In the genomic region with DNA sequence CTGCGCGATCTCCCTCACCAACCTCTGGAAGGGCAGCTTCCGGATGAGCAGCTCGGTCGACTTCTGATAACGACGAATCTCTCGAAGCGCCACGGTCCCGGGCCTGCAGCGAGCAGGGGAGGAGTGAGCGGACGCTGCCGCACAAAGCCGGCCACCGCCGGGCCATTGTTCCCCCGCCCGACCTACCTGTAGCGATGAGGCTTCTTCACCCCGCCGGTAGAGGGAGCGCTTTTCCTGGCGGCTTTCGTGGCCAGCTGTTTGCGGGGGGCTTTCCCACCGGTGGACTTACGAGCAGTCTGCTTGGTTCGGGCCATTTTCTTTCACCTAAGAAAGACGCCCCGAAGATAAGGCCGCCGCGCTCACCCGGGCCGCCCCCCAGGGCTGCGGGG, we compare ENCODE assay signal across 1 cellular context.
TF ChIP-seq lines count a peak whose summit lies in the region.

No MANE protein-coding gene starts in this region.

TF ChIP-seq in GM12878, 131 proteins besides CTCF, POLR2A, EP300 and RAD21:
- TF ChIP-seq, protein P1, sequence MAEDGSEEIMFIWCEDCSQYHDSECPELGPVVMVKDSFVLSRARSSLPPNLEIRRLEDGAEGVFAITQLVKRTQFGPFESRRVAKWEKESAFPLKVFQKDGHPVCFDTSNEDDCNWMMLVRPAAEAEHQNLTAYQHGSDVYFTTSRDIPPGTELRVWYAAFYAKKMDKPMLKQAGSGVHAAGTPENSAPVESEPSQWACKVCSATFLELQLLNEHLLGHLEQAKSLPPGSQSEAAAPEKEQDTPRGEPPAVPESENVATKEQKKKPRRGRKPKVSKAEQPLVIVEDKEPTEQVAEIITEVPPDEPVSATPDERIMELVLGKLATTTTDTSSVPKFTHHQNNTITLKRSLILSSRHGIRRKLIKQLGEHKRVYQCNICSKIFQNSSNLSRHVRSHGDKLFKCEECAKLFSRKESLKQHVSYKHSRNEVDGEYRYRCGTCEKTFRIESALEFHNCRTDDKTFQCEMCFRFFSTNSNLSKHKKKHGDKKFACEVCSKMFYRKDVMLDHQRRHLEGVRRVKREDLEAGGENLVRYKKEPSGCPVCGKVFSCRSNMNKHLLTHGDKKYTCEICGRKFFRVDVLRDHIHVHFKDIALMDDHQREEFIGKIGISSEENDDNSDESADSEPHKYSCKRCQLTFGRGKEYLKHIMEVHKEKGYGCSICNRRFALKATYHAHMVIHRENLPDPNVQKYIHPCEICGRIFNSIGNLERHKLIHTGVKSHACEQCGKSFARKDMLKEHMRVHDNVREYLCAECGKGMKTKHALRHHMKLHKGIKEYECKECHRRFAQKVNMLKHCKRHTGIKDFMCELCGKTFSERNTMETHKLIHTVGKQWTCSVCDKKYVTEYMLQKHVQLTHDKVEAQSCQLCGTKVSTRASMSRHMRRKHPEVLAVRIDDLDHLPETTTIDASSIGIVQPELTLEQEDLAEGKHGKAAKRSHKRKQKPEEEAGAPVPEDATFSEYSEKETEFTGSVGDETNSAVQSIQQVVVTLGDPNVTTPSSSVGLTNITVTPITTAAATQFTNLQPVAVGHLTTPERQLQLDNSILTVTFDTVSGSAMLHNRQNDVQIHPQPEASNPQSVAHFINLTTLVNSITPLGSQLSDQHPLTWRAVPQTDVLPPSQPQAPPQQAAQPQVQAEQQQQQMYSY (CRISPR knock-in tag; IDR thresholded peaks at IDR 0.05), result peak; percentile 71; the same call in 1 of the 2 replicates
- peak; percentile 65; the same call in 1 of the 2 replicates for TF ChIP-seq CBFB (IDR thresholded peaks at IDR 0.05; ENCODE audit: low read depth)
- peak; percentile 65; the same call in 1 of the 2 replicates for TF ChIP-seq SMARCA5 (IDR thresholded peaks at IDR 0.05)
- no peak for TF ChIP-seq IKZF2 (IDR thresholded peaks at IDR 0.05)
- TF ChIP-seq MEF2A (IDR thresholded peaks at IDR 0.05; ENCODE audit: insufficient read depth, low read depth, low read length), result no peak
- TF ChIP-seq TCF3 (IDR thresholded peaks at IDR 0.05; ENCODE audit: borderline replicate concordance, insufficient read depth, low read depth, low read length), result 0 out of 2 replicates have a peak, but pooled peaks have one; percentile 55
- TF ChIP-seq RUNX3 (IDR thresholded peaks at IDR 0.05; ENCODE audit: low read length), result peak; percentile 81
- peak; percentile 44; the same call in 1 of the 2 replicates for TF ChIP-seq BACH1 (IDR thresholded peaks at IDR 0.05; ENCODE audit: borderline replicate concordance)
- TF ChIP-seq EZH2 (IDR thresholded peaks at IDR 0.05; ENCODE audit: borderline replicate concordance, control insufficient read depth, low read depth, low read length), result no peak
- TF ChIP-seq LARP7 (IDR thresholded peaks at IDR 0.05), result peak; percentile 91
- TF ChIP-seq, protein P2, sequence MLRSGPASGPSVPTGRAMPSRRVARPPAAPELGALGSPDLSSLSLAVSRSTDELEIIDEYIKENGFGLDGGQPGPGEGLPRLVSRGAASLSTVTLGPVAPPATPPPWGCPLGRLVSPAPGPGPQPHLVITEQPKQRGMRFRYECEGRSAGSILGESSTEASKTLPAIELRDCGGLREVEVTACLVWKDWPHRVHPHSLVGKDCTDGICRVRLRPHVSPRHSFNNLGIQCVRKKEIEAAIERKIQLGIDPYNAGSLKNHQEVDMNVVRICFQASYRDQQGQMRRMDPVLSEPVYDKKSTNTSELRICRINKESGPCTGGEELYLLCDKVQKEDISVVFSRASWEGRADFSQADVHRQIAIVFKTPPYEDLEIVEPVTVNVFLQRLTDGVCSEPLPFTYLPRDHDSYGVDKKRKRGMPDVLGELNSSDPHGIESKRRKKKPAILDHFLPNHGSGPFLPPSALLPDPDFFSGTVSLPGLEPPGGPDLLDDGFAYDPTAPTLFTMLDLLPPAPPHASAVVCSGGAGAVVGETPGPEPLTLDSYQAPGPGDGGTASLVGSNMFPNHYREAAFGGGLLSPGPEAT (IDR thresholded peaks at IDR 0.05; ENCODE audit: low read depth), result no peak
- peak; percentile 66; the same call in 1 of the 3 replicates for TF ChIP-seq POU2F2 (IDR thresholded peaks at IDR 0.05; ENCODE audit: borderline replicate concordance, low read depth, low read length)
- no peak for TF ChIP-seq ZNF384 (IDR thresholded peaks at IDR 0.05; ENCODE audit: borderline replicate concordance, low read depth, low read length)
- TF ChIP-seq YY1 (IDR thresholded peaks at IDR 0.05; ENCODE audit: low read depth, low read length), result peak; percentile 65; the same call in 1 of the 2 replicates
- TF ChIP-seq SPI1 (IDR thresholded peaks at IDR 0.05; ENCODE audit: borderline replicate concordance, insufficient read depth, low read depth, low read length), result no peak
- TF ChIP-seq, protein P3, sequence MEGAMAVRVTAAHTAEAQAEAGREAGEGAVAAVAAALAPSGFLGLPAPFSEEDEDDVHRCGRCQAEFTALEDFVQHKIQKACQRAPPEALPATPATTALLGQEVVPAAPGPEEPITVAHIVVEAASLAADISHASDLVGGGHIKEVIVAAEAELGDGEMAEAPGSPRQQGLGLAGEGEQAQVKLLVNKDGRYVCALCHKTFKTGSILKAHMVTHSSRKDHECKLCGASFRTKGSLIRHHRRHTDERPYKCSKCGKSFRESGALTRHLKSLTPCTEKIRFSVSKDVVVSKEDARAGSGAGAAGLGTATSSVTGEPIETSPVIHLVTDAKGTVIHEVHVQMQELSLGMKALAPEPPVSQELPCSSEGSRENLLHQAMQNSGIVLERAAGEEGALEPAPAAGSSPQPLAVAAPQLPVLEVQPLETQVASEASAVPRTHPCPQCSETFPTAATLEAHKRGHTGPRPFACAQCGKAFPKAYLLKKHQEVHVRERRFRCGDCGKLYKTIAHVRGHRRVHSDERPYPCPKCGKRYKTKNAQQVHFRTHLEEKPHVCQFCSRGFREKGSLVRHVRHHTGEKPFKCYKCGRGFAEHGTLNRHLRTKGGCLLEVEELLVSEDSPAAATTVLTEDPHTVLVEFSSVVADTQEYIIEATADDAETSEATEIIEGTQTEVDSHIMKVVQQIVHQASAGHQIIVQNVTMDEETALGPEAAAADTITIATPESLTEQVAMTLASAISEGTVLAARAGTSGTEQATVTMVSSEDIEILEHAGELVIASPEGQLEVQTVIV (IDR thresholded peaks at IDR 0.05; ENCODE audit: borderline replicate concordance, partially characterized antibody), result no peak
- 0 out of 2 replicates have a peak, but pooled peaks have one; percentile 21 for TF ChIP-seq HDGF (IDR thresholded peaks at IDR 0.05)
- TF ChIP-seq SMAD5 (IDR thresholded peaks at IDR 0.05; ENCODE audit: low read depth), result peak; percentile 58; the same call in 1 of the 2 replicates
- TF ChIP-seq RELA (IDR thresholded peaks at IDR 0.05; ENCODE audit: borderline replicate concordance, partially characterized antibody), result peak; percentile 67
- TF ChIP-seq FOXM1 (IDR thresholded peaks at IDR 0.05; ENCODE audit: low read depth, low read length), result peak; percentile 95
- TF ChIP-seq, protein P4, sequence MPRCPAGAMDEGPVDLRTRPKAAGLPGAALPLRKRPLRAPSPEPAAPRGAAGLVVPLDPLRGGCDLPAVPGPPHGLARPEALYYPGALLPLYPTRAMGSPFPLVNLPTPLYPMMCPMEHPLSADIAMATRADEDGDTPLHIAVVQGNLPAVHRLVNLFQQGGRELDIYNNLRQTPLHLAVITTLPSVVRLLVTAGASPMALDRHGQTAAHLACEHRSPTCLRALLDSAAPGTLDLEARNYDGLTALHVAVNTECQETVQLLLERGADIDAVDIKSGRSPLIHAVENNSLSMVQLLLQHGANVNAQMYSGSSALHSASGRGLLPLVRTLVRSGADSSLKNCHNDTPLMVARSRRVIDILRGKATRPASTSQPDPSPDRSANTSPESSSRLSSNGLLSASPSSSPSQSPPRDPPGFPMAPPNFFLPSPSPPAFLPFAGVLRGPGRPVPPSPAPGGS (IDR thresholded peaks at IDR 0.05; ENCODE audit: borderline replicate concordance, insufficient read depth, low read depth, low read length, poor library complexity, severe bottlenecking), result no peak
- TF ChIP-seq HCFC1 (IDR thresholded peaks at IDR 0.05; ENCODE audit: low read length), result no peak
- TF ChIP-seq ZNF274 (IDR thresholded peaks at IDR 0.05; ENCODE audit: insufficient read depth, insufficient read length), result no peak
- TF ChIP-seq, protein P5, sequence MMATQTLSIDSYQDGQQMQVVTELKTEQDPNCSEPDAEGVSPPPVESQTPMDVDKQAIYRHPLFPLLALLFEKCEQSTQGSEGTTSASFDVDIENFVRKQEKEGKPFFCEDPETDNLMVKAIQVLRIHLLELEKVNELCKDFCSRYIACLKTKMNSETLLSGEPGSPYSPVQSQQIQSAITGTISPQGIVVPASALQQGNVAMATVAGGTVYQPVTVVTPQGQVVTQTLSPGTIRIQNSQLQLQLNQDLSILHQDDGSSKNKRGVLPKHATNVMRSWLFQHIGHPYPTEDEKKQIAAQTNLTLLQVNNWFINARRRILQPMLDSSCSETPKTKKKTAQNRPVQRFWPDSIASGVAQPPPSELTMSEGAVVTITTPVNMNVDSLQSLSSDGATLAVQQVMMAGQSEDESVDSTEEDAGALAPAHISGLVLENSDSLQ (IDR thresholded peaks at IDR 0.05), result no peak
- TF ChIP-seq MXI1 (IDR thresholded peaks at IDR 0.05; ENCODE audit: low read depth, low read length), result no peak
- TF ChIP-seq, protein P6, sequence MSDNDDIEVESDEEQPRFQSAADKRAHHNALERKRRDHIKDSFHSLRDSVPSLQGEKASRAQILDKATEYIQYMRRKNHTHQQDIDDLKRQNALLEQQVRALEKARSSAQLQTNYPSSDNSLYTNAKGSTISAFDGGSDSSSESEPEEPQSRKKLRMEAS (IDR thresholded peaks at IDR 0.05; ENCODE audit: low read depth, low read length), result no peak
- 0 out of 2 replicates have a peak, but pooled peaks have one; percentile 16 for TF ChIP-seq CBX5 (IDR thresholded peaks at IDR 0.05; ENCODE audit: low read depth)
- TF ChIP-seq, protein P7, sequence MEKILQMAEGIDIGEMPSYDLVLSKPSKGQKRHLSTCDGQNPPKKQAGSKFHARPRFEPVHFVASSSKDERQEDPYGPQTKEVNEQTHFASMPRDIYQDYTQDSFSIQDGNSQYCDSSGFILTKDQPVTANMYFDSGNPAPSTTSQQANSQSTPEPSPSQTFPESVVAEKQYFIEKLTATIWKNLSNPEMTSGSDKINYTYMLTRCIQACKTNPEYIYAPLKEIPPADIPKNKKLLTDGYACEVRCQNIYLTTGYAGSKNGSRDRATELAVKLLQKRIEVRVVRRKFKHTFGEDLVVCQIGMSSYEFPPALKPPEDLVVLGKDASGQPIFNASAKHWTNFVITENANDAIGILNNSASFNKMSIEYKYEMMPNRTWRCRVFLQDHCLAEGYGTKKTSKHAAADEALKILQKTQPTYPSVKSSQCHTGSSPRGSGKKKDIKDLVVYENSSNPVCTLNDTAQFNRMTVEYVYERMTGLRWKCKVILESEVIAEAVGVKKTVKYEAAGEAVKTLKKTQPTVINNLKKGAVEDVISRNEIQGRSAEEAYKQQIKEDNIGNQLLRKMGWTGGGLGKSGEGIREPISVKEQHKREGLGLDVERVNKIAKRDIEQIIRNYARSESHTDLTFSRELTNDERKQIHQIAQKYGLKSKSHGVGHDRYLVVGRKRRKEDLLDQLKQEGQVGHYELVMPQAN (conservative IDR thresholded peaks at IDR 0.05), result peak; percentile 10
- 0 out of 2 replicates have a peak, but pooled peaks have one; percentile 18 for TF ChIP-seq CREB1 (IDR thresholded peaks at IDR 0.05; ENCODE audit: low read depth)
- TF ChIP-seq, protein P8, sequence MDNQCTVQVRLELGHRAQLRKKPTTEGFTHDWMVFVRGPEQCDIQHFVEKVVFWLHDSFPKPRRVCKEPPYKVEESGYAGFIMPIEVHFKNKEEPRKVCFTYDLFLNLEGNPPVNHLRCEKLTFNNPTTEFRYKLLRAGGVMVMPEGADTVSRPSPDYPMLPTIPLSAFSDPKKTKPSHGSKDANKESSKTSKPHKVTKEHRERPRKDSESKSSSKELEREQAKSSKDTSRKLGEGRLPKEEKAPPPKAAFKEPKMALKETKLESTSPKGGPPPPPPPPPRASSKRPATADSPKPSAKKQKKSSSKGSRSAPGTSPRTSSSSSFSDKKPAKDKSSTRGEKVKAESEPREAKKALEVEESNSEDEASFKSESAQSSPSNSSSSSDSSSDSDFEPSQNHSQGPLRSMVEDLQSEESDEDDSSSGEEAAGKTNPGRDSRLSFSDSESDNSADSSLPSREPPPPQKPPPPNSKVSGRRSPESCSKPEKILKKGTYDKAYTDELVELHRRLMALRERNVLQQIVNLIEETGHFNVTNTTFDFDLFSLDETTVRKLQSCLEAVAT (IDR thresholded peaks at IDR 0.05), result peak; percentile 73; the same call in 1 of the 2 replicates
- peak; percentile 85 for TF ChIP-seq TCF12 (IDR thresholded peaks at IDR 0.05; ENCODE audit: low read depth, low read length)
